In genomic region chr6:16128759-16129622, GRCh38 we compare ENCODE assay signal across 1 cellular context.
TF ChIP-seq lines count a peak whose summit lies in the region.

MYLIP (plus strand) TSS chr6:16129086; CDS start chr6:16129323, 237 bp downstream.

TF ChIP-seq in HEK293, 187 proteins besides CTCF, POLR2A, EP300 and RAD21 (continued from another document):
- TF ChIP-seq ZNF580 (tag by site-specific recombination; IDR thresholded peaks at IDR 0.05): peak; percentile 71; the same call in 1 of the 2 replicates
- TF ChIP-seq ZNF112 (tag by site-specific recombination; IDR thresholded peaks at IDR 0.05): no peak
- TF ChIP-seq ZBTB48 (tag by site-specific recombination; IDR thresholded peaks at IDR 0.05): peak; percentile 82
- TF ChIP-seq, protein P1, sequence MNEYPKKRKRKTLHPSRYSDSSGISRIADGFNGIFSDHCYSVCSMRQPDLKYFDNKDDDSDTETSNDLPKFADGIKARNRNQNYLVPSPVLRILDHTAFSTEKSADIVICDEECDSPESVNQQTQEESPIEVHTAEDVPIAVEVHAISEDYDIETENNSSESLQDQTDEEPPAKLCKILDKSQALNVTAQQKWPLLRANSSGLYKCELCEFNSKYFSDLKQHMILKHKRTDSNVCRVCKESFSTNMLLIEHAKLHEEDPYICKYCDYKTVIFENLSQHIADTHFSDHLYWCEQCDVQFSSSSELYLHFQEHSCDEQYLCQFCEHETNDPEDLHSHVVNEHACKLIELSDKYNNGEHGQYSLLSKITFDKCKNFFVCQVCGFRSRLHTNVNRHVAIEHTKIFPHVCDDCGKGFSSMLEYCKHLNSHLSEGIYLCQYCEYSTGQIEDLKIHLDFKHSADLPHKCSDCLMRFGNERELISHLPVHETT (tag by site-specific recombination; IDR thresholded peaks at IDR 0.05): peak; percentile 53; the same call in 1 of the 2 replicates
- TF ChIP-seq ZNF701 (tag by site-specific recombination; IDR thresholded peaks at IDR 0.05): 0 out of 2 replicates have a peak, but pooled peaks have one; percentile 45
- TF ChIP-seq ZNF302 (tag by site-specific recombination; IDR thresholded peaks at IDR 0.05; ENCODE audit: low read depth): no peak
- TF ChIP-seq ZNF169 (tag by site-specific recombination; IDR thresholded peaks at IDR 0.05): peak; percentile 53; the same call in 1 of the 2 replicates
- TF ChIP-seq PRDM2 (tag by site-specific recombination; IDR thresholded peaks at IDR 0.05; ENCODE audit: borderline replicate concordance): peak; percentile 66; the same call in 1 of the 2 replicates
- no peak for TF ChIP-seq ZNF274 (IDR thresholded peaks at IDR 0.05; ENCODE audit: low read length)
- no peak for TF ChIP-seq ZNF274 (tag by site-specific recombination; IDR thresholded peaks at IDR 0.05; ENCODE audit: borderline replicate concordance)
- TF ChIP-seq ATF2 (tag by site-specific recombination; IDR thresholded peaks at IDR 0.05; ENCODE audit: low read depth): no peak
- TF ChIP-seq, protein P2, sequence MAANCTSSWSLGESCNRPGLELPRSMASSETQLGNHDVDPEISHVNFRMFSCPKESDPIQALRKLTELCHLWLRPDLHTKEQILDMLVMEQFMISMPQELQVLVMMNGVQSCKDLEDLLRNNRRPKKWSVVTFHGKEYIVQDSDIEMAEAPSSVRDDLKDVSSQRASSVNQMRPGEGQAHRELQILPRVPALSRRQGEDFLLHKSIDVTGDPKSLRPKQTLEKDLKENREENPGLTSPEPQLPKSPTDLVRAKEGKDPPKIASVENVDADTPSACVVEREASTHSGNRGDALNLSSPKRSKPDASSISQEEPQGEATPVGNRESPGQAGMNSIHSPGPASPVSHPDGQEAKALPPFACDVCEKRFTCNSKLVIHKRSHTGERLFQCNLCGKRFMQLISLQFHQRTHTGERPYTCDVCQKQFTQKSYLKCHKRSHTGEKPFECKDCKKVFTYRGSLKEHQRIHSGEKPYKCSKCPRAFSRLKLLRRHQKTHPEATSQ (tag by site-specific recombination; IDR thresholded peaks at IDR 0.05): no peak
- TF ChIP-seq, protein P3, sequence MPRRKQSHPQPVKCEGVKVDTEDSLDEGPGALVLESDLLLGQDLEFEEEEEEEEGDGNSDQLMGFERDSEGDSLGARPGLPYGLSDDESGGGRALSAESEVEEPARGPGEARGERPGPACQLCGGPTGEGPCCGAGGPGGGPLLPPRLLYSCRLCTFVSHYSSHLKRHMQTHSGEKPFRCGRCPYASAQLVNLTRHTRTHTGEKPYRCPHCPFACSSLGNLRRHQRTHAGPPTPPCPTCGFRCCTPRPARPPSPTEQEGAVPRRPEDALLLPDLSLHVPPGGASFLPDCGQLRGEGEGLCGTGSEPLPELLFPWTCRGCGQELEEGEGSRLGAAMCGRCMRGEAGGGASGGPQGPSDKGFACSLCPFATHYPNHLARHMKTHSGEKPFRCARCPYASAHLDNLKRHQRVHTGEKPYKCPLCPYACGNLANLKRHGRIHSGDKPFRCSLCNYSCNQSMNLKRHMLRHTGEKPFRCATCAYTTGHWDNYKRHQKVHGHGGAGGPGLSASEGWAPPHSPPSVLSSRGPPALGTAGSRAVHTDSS (tag by site-specific recombination; IDR thresholded peaks at IDR 0.05): no peak
- no peak for TF ChIP-seq WT1 (tag by site-specific recombination; IDR thresholded peaks at IDR 0.05)
- TF ChIP-seq ZNF548 (tag by site-specific recombination; IDR thresholded peaks at IDR 0.05): no peak
- TF ChIP-seq ZBTB8A (tag by site-specific recombination; IDR thresholded peaks at IDR 0.05): peak; percentile 88
- TF ChIP-seq ZNF544 (tag by site-specific recombination; IDR thresholded peaks at IDR 0.05): no peak
- TF ChIP-seq ZFP41 (tag by site-specific recombination; IDR thresholded peaks at IDR 0.05; ENCODE audit: borderline replicate concordance): peak; percentile 72; the same call in 1 of the 2 replicates
- no peak for TF ChIP-seq HOXD13 (CRISPR knock-in tag; IDR thresholded peaks at IDR 0.05; ENCODE audit: borderline replicate concordance)
- no peak for TF ChIP-seq ZNF175 (tag by site-specific recombination; IDR thresholded peaks at IDR 0.05)
- peak; percentile 66 for TF ChIP-seq ZNF629 (tag by site-specific recombination; IDR thresholded peaks at IDR 0.05)
- TF ChIP-seq ZNF280D (tag by site-specific recombination; IDR thresholded peaks at IDR 0.05): 0 out of 2 replicates have a peak, but pooled peaks have one; percentile 22
- peak; percentile 60 for TF ChIP-seq ZNF121 (tag by site-specific recombination; IDR thresholded peaks at IDR 0.05)
- peak; percentile 97; the same call in 1 of the 2 replicates for TF ChIP-seq ZNF391 (tag by site-specific recombination; IDR thresholded peaks at IDR 0.05; ENCODE audit: borderline replicate concordance, low read depth)
- TF ChIP-seq ZSCAN18 (tag by site-specific recombination; IDR thresholded peaks at IDR 0.05): peak; percentile 67; the same call in 1 of the 2 replicates
- TF ChIP-seq ZBTB7A (tag by site-specific recombination; IDR thresholded peaks at IDR 0.05; ENCODE audit: low read depth): peak; percentile 85; the same call in 1 of the 2 replicates
- TF ChIP-seq ZNF596 (tag by site-specific recombination; IDR thresholded peaks at IDR 0.05): peak; percentile 62; the same call in 1 of the 2 replicates
- 0 out of 2 replicates have a peak, but pooled peaks have one; percentile 50 for TF ChIP-seq ZNF488 (tag by site-specific recombination; IDR thresholded peaks at IDR 0.05)
- peak; percentile 63; the same call in 1 of the 2 replicates for TF ChIP-seq ZNF324 (tag by site-specific recombination; IDR thresholded peaks at IDR 0.05)
- 0 out of 2 replicates have a peak, but pooled peaks have one; percentile 32 for TF ChIP-seq ZNF624 (tag by site-specific recombination; IDR thresholded peaks at IDR 0.05)
- TF ChIP-seq ZNF600 (tag by site-specific recombination; IDR thresholded peaks at IDR 0.05): peak; percentile 43; the same call in 1 of the 2 replicates
- peak; percentile 82 for TF ChIP-seq ZBTB17 (tag by site-specific recombination; IDR thresholded peaks at IDR 0.05)
- peak; percentile 61; the same call in 1 of the 2 replicates for TF ChIP-seq ZNF10 (tag by site-specific recombination; IDR thresholded peaks at IDR 0.05)
- TF ChIP-seq YY2 (tag by site-specific recombination; IDR thresholded peaks at IDR 0.05): peak; percentile 76
- TF ChIP-seq FEZF1 (tag by site-specific recombination; IDR thresholded peaks at IDR 0.05): peak; percentile 26
- TF ChIP-seq SCRT1 (tag by site-specific recombination; IDR thresholded peaks at IDR 0.05; ENCODE audit: borderline replicate concordance): no peak
- no peak for TF ChIP-seq ZNF223 (tag by site-specific recombination; IDR thresholded peaks at IDR 0.05)
- TF ChIP-seq ZFP3 (tag by site-specific recombination; IDR thresholded peaks at IDR 0.05; ENCODE audit: low read depth): no peak
- TF ChIP-seq ZNF221 (tag by site-specific recombination; IDR thresholded peaks at IDR 0.05; ENCODE audit: borderline replicate concordance): no peak; the same call in 1 of the 2 replicates
- no peak for TF ChIP-seq ZBTB1 (tag by site-specific recombination; IDR thresholded peaks at IDR 0.05)
- TF ChIP-seq ZEB2 (tag by site-specific recombination; IDR thresholded peaks at IDR 0.05): peak; percentile 80
- no peak for TF ChIP-seq ZNF354C (tag by site-specific recombination; IDR thresholded peaks at IDR 0.05; ENCODE audit: borderline replicate concordance, low read depth)
TF ChIP-seq in HEK293: peak in this region for 91.
